8 cellular contexts compared by ENCODE assay signal in the genomic region with DNA sequence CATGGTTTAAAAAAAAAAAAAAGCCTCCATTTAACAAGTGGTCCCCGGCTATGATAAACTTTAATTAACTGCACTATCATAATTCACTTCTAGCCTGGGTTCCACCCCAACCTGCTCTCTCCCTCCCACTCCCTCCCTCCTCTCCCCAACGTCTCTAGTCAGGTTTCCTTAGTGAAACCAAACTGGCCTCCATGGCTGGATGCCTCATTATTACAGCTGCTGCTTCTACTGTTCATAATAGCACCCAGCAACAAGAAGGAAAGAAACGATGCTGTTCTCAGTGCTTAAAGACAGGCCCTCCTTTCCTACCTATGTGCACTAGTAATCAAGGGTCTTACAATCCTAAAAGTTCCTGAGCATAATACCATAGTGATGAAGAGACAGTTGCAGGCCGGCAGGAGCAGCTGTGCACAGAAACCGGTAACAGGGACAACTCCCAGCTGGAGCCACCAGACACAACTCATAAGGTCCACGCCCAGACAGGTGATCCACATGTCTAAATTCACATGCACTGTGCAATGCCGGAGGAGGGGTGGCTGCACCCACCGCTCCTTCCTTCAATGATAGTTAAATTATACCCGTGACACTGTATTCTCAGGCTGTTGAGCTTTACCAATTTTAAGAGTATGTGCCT. TPM values are rescaled to one million over a fixed set of nuclear protein-coding genes. Genes with fewer than 3 reads are reported as not detected.
DNase-seq lines count a peak whose midpoint lies in the region; ATAC-seq and TF ChIP-seq lines count a peak whose summit lies in the region.

No MANE protein-coding gene starts in this region.

- no peak overlapping the region for H3K4me3 Mint-ChIP-seq in GM23338
- H3K4me3 Mint-ChIP-seq in immature natural killer cell, result peak overlapping the region; percentile 61 to 81 (median 76)

- no peaks in the 10 kb centered on the region for H3K9me2 ChIP-seq in GM23338 (ENCODE audit: insufficient read depth)
- H3K9me2 ChIP-seq in Karpas-422 (replicated peaks; ENCODE audit: insufficient read depth, low read length), result no peaks in the 10 kb centered on the region

- no peak overlapping the region for H3K4me3 ChIP-seq in GM12865 (ENCODE audit: low read depth, low read length)
- H3K4me3 ChIP-seq in GM23338, result peak overlapping the region; percentile 75; the same call in 1 of the 2 replicates
- no peak overlapping the region for H3K4me3 ChIP-seq in Karpas-422 (ENCODE audit: low read length)

- no peaks in the 10 kb centered on the region; the same call in 2 of the 3 replicates for H3K9me3 Mint-ChIP-seq in GM23338
- H3K9me3 Mint-ChIP-seq in immature natural killer cell, result no peaks in the 10 kb centered on the region

- H3K4me1 ChIP-seq in GM23338 (ENCODE audit: insufficient read depth), result peaks cover 23% of the 10 kb centered on the region
- peaks cover 8% of the 10 kb centered on the region for H3K4me1 ChIP-seq in Karpas-422 (ENCODE audit: low read length)

- H3K27ac Mint-ChIP-seq in GM23338 (peak overlapping the region; percentile 86), immature natural killer cell (peak overlapping the region in 5 of 6 donors; percentile 82 to 90 (median 89))

- no peak overlapping the region for H3K9ac ChIP-seq in Karpas-422 (ENCODE audit: low read length)

- H3K36me3 ChIP-seq in GM23338 (ENCODE audit: insufficient read depth), result no peaks in the 10 kb centered on the region
- 0 out of 2 replicates have a peak, but pooled peaks cover 10% of the 10 kb centered on the region for H3K36me3 ChIP-seq in Karpas-422 (ENCODE audit: insufficient read depth, low read length)

- H3K27ac ChIP-seq in GM23338 (ENCODE audit: low read depth) (peak overlapping the region; percentile 82), Karpas-422 (ENCODE audit: low read length) (no peak overlapping the region)

- H3K27me3 ChIP-seq in GM23338 (ENCODE audit: insufficient read depth) (no peaks in the 10 kb centered on the region), Karpas-422 (ENCODE audit: low read length) (no peaks in the 10 kb centered on the region)

- H3K27me3 Mint-ChIP-seq in GM23338 (ENCODE audit: insufficient read depth, low read depth, poor library complexity), result peaks cover 23% of the 10 kb centered on the region
- H3K27me3 Mint-ChIP-seq in immature natural killer cell (ENCODE audit: low read depth in 3 of 3), result peaks cover 9 to 18% (median 11%) of the 10 kb centered on the region in 3 donors

- H4K20me1 ChIP-seq in GM23338 (replicated peaks; ENCODE audit: insufficient read depth) (no peaks in the 10 kb centered on the region), Karpas-422 (ENCODE audit: insufficient read depth, low read depth, low read length) (peaks cover 28% of the 10 kb centered on the region)

- no peak overlapping the region for H2AFZ ChIP-seq in GM23338
- no peak overlapping the region for H2AFZ ChIP-seq in Karpas-422 (ENCODE audit: low read length)

- H3K4me1 Mint-ChIP-seq in GM23338 (peaks cover 28% of the 10 kb centered on the region), immature natural killer cell (peaks cover 42 to 45% of the 10 kb centered on the region in 2 donors)

- TF ChIP-seq CTCF in GM12865 (IDR thresholded peaks at IDR 0.05; ENCODE audit: insufficient read depth, low read depth, low read length, missing control alignments) (no peak), GM23338 (conservative IDR thresholded peaks at IDR 0.05; ENCODE audit: low read depth in 2 of 2) (no peak)

- no peaks in the 10 kb centered on the region for H3K9me3 ChIP-seq in Karpas-422 (ENCODE audit: low read length)

- H3K36me3 Mint-ChIP-seq in GM23338 (ENCODE audit: low read depth) (peaks cover 25% of the 10 kb centered on the region), immature natural killer cell (peaks cover 3 to 7% (median 6%) of the 10 kb centered on the region in 3 donors)

- no peak overlapping the region; the same call in 1 of the 2 replicates for H3K4me2 ChIP-seq in GM23338
- H3K4me2 ChIP-seq in Karpas-422 (ENCODE audit: low read depth, low read length, poor library complexity, severe bottlenecking), result no peak overlapping the region

- DNase-seq in GM12865 (ENCODE audit: low read depth) (peak; percentile 79), GM23338 (ENCODE audit: low spot score) (no peak), NCI-H748 treated with DMSO at 0.1 percent for 48 hours (lab: John Stamatoyannopoulos, UW) (peak; percentile 74), immature natural killer cell (no peak), Karpas-422 (no peak), activated gamma-delta T cell (lab: John Stamatoyannopoulos, UW) (no peak), LoVo (ENCODE audit: low spot score) (no peak)

- ATAC-seq in GM23338 (no peak), HG03159 (IDR thresholded peaks at IDR 0.05; ENCODE audit: unreplicated experiment) (no peak)

- peaks cover 42% of the 10 kb centered on the region for H3K79me2 ChIP-seq in GM23338 (replicated peaks; ENCODE audit: insufficient read depth)
- H3K79me2 ChIP-seq in Karpas-422 (ENCODE audit: low read length), result no peaks in the 10 kb centered on the region

- peaks cover 21% of the 10 kb centered on the region for H3F3A ChIP-seq in GM23338 (replicated peaks; ENCODE audit: low read depth)

TF ChIP-seq in GM23338, 12 proteins besides CTCF, POLR2A, EP300 and RAD21 (continues in another document):
- TF ChIP-seq POLR2AphosphoS5 (IDR thresholded peaks at IDR 0.05; ENCODE audit: low read depth) (no peak), EZH2 (IDR thresholded peaks at IDR 0.05; ENCODE audit: low read depth, unreplicated experiment) (no peak), JUNB (IDR thresholded peaks at IDR 0.05; ENCODE audit: unreplicated experiment) (no peak), NANOG (IDR thresholded peaks at IDR 0.05; ENCODE audit: borderline replicate concordance) (no peak)
- TF ChIP-seq, protein P1, sequence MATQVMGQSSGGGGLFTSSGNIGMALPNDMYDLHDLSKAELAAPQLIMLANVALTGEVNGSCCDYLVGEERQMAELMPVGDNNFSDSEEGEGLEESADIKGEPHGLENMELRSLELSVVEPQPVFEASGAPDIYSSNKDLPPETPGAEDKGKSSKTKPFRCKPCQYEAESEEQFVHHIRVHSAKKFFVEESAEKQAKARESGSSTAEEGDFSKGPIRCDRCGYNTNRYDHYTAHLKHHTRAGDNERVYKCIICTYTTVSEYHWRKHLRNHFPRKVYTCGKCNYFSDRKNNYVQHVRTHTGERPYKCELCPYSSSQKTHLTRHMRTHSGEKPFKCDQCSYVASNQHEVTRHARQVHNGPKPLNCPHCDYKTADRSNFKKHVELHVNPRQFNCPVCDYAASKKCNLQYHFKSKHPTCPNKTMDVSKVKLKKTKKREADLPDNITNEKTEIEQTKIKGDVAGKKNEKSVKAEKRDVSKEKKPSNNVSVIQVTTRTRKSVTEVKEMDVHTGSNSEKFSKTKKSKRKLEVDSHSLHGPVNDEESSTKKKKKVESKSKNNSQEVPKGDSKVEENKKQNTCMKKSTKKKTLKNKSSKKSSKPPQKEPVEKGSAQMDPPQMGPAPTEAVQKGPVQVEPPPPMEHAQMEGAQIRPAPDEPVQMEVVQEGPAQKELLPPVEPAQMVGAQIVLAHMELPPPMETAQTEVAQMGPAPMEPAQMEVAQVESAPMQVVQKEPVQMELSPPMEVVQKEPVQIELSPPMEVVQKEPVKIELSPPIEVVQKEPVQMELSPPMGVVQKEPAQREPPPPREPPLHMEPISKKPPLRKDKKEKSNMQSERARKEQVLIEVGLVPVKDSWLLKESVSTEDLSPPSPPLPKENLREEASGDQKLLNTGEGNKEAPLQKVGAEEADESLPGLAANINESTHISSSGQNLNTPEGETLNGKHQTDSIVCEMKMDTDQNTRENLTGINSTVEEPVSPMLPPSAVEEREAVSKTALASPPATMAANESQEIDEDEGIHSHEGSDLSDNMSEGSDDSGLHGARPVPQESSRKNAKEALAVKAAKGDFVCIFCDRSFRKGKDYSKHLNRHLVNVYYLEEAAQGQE (IDR thresholded peaks at IDR 0.05; ENCODE audit: unreplicated experiment), result no peak

RNA-seq across cellular contexts. Expression of gene IRF2BPL, which starts 6.2 kb away (rescaled TPM):
- 97.8 and 119 TPM in 2 replicates for total RNA-seq in GM23338 (2014; rRNA removed; shearing (Covaris generic))
- polyA plus RNA-seq in GM23338 (2016; fragmentation: Nextera tagmentation; extraction: Ambion mirVana) (11.2 and 13.2 TPM in 2 replicates), immature natural killer cell (10 to 100 TPM in 1 of 3 donors, 1 to 10 TPM in 2; 3.5 to 11.1 (median 3.6) TPM)
- total RNA-seq in Karpas-422 (2014; rRNA removed; shearing (Covaris generic); ENCODE audit: low replicate concordance), result 11.8 and 22.2 TPM in 2 replicates

Comparison
In these comparisons a context has a peak if more than half of its experiments do, and no peak if none do; other contexts are left out.
1. DNase-seq: peak in GM12865 (single experiment) and NCI-H748 treated with DMSO at 0.1 percent for 48 hours (single experiment); none in GM23338 (single experiment), immature natural killer cell (0 of 3), Karpas-422 (single experiment), activated gamma-delta T cell (single experiment) and LoVo (single experiment).